ENCODE assay signal across 1 cellular context in the genomic region with DNA sequence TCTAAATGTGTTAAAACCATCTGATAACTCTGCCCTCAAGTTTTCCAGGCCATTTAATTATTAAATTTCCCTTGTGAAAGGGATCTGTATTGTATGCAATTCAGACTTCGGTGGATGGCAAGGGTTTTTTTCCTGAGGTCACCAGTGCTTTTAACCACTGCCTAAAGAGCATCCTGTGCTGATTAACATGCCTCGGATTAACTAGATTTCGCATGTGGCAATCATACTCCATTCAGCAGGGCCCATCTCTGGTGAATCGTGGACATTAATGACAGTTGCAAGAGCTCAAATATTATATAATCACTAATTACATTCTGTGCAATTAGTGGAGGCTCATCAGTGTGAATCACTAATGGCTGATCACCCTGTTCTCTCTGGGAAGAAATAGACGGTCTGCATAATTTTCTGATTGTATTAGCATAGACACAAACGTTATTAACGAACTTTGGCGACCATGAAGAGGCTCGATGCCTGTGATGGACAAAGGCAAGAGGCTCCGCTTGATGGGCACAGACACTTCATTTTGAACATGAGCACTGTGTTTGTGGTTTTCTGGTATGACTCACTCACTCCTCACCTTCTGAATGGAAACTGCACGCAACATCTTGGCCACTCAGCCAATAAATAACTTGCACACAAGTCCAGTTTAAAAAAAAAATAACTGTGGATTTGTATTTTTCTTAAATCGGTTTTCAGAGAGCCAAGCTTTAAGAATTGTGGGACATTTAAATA.
TF ChIP-seq lines count a peak whose summit lies in the region.

No MANE protein-coding gene starts in this region.

TF ChIP-seq in GM12878, 131 proteins besides CTCF, POLR2A, EP300 and RAD21 (continued from another document):
- TF ChIP-seq, protein P1, sequence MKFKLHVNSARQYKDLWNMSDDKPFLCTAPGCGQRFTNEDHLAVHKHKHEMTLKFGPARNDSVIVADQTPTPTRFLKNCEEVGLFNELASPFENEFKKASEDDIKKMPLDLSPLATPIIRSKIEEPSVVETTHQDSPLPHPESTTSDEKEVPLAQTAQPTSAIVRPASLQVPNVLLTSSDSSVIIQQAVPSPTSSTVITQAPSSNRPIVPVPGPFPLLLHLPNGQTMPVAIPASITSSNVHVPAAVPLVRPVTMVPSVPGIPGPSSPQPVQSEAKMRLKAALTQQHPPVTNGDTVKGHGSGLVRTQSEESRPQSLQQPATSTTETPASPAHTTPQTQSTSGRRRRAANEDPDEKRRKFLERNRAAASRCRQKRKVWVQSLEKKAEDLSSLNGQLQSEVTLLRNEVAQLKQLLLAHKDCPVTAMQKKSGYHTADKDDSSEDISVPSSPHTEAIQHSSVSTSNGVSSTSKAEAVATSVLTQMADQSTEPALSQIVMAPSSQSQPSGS (IDR thresholded peaks at IDR 0.05; ENCODE audit: low read length): 0 out of 2 replicates have a peak, but pooled peaks have one; percentile 38
- TF ChIP-seq NFXL1 (IDR thresholded peaks at IDR 0.05; ENCODE audit: borderline replicate concordance) (no peak), MEF2A (IDR thresholded peaks at IDR 0.05; ENCODE audit: insufficient read depth, low read depth, low read length) (no peak), ETV6 (conservative IDR thresholded peaks at IDR 0.05 in 1 of 2, IDR thresholded peaks at IDR 0.05 in 1 of 2; ENCODE audit: borderline replicate concordance in 1 of 2, low read depth in 1 of 2) (no peak), ZBED1 (IDR thresholded peaks at IDR 0.05; ENCODE audit: borderline replicate concordance) (no peak), RB1 (IDR thresholded peaks at IDR 0.05; ENCODE audit: borderline replicate concordance) (no peak), IRF4 (IDR thresholded peaks at IDR 0.05; ENCODE audit: low read depth, low read length) (peak; percentile 92), STAT3 (IDR thresholded peaks at IDR 0.05; ENCODE audit: low read depth, low read length) (no peak), ATF3 (IDR thresholded peaks at IDR 0.05; ENCODE audit: borderline replicate concordance, extremely low read depth, low read depth, low read length) (no peak), MTA2 (IDR thresholded peaks at IDR 0.05; ENCODE audit: low read depth) (peak; percentile 71), EGR1 (IDR thresholded peaks at IDR 0.05; ENCODE audit: borderline replicate concordance in 1 of 2, low read depth in 2 of 2, low read length in 2 of 2) (no peak), BMI1 (IDR thresholded peaks at IDR 0.05; ENCODE audit: borderline replicate concordance) (0 out of 2 replicates have a peak, but pooled peaks have one; percentile 53), NFYA (IDR thresholded peaks at IDR 0.05; ENCODE audit: borderline replicate concordance, low read depth, low read length) (no peak)
- TF ChIP-seq, protein P2, sequence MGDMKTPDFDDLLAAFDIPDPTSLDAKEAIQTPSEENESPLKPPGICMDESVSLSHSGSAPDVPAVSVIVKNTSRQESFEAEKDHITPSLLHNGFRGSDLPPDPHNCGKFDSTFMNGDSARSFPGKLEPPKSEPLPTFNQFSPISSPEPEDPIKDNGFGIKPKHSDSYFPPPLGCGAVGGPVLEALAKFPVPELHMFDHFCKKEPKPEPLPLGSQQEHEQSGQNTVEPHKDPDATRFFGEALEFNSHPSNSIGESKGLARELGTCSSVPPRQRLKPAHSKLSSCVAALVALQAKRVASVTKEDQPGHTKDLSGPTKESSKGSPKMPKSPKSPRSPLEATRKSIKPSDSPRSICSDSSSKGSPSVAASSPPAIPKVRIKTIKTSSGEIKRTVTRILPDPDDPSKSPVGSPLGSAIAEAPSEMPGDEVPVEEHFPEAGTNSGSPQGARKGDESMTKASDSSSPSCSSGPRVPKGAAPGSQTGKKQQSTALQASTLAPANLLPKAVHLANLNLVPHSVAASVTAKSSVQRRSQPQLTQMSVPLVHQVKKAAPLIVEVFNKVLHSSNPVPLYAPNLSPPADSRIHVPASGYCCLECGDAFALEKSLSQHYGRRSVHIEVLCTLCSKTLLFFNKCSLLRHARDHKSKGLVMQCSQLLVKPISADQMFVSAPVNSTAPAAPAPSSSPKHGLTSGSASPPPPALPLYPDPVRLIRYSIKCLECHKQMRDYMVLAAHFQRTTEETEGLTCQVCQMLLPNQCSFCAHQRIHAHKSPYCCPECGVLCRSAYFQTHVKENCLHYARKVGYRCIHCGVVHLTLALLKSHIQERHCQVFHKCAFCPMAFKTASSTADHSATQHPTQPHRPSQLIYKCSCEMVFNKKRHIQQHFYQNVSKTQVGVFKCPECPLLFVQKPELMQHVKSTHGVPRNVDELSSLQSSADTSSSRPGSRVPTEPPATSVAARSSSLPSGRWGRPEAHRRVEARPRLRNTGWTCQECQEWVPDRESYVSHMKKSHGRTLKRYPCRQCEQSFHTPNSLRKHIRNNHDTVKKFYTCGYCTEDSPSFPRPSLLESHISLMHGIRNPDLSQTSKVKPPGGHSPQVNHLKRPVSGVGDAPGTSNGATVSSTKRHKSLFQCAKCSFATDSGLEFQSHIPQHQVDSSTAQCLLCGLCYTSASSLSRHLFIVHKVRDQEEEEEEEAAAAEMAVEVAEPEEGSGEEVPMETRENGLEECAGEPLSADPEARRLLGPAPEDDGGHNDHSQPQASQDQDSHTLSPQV (IDR thresholded peaks at IDR 0.05): no peak
TF ChIP-seq in GM12878: peak in this region for 22.
